ENCODE assay signal across 16 cellular contexts in genomic region chr11:63854696-63855095, GRCh38. TPM values are rescaled to one million over a fixed set of nuclear protein-coding genes. Genes with fewer than 3 reads are reported as not detected.
DNase-seq lines count a peak whose midpoint lies in the region; ATAC-seq and TF ChIP-seq lines count a peak whose summit lies in the region.
"Had no signal": no experiment of that assay in that cellular context is flagged by ENCODE, and none has a peak within 500 bp of the region (broad histone marks: within the 10 kb centered on the region; RNA-seq: fewer than 3 reads in every experiment).

No MANE protein-coding gene starts in this region.

- H3K27ac ChIP-seq in colonic mucosa = no peak overlapping the region

- no peak overlapping the region for H3K9ac ChIP-seq in colonic mucosa (ENCODE audit: low read depth in 2 of 2, low read length in 2 of 2)

- peaks cover 60% of the 10 kb centered on the region for H3K4me1 Mint-ChIP-seq in activated CD4-positive, alpha-beta memory T cell treated with anti-CD3 and anti-CD28 coated beads, Interleukin-2, amount 10 ng/mL, durations not matched to agents 7 days and 5 days
- peaks cover 53% of the 10 kb centered on the region for H3K4me1 Mint-ChIP-seq in activated CD4-positive, alpha-beta memory T cell treated with anti-CD3 and anti-CD28 coated beads for 36 hours (ENCODE audit: low read depth)
- H3K4me1 Mint-ChIP-seq in Caco-2 (ENCODE audit: low read depth, unreplicated experiment) = peaks cover 28% of the 10 kb centered on the region
- H3K4me1 Mint-ChIP-seq in effector memory CD8-positive, alpha-beta T cell (ENCODE audit: low read depth in 2 of 2) = peaks cover 38 to 44% of the 10 kb centered on the region in 2 donors
- peaks cover 41 to 44% of the 10 kb centered on the region in 2 donors for H3K4me1 Mint-ChIP-seq in natural killer cell treated with Interleukin-12 subunit alpha and Interleukin-12 subunit beta and Interleukin-15 and Interleukin-18, amount 100 ng/mL, for 72 hours (ENCODE audit: low read depth in 2 of 2)

- POLR2A ChIA-PET in activated CD4-positive, alpha-beta memory T cell treated with anti-CD3 and anti-CD28 coated beads, Interleukin-2, amount 10 ng/mL, durations not matched to agents 7 days and 5 days (lab: Charles Lee) = no interaction called here
- POLR2A ChIA-PET in activated CD4-positive, alpha-beta memory T cell treated with anti-CD3 and anti-CD28 coated beads for 36 hours (lab: Charles Lee) = interaction anchor here (0.6 kb wide), 1 partner anchor 70 kb away, joined by 4 read pairs; no protein-coding TSS in a partner anchor
- POLR2A ChIA-PET in Caco-2 (lab: Charles Lee) = no interaction called here

- H3K4me3 ChIP-seq in Caco-2 (ENCODE audit: low read depth, low read length) (no peak overlapping the region), colonic mucosa (no peak overlapping the region)

- H3K36me3 ChIP-seq in Caco-2 (ENCODE audit: control insufficient read depth, insufficient read depth, low read length) (no peaks in the 10 kb centered on the region), colonic mucosa (no peaks in the 10 kb centered on the region)

- peaks cover 59% of the 10 kb centered on the region for H3K4me1 ChIP-seq in Caco-2
- peaks cover 21% of the 10 kb centered on the region for H3K4me1 ChIP-seq in colonic mucosa

- H3K9me3 ChIP-seq in Caco-2 (no peaks in the 10 kb centered on the region), colonic mucosa (no peaks in the 10 kb centered on the region)

- intact Hi-C loops in activated CD4-positive, alpha-beta memory T cell treated with anti-CD3 and anti-CD28 coated beads for 36 hours (cut with micrococcal nuclease) = no loop called here
- intact Hi-C loops in Caco-2 (cut with micrococcal nuclease; ENCODE audit: unreplicated experiment) = no loop called here
- intact Hi-C loops in colonic mucosa (cut with DNase I) = no loop called here

- H3K27me3 Mint-ChIP-seq in activated CD4-positive, alpha-beta memory T cell treated with anti-CD3 and anti-CD28 coated beads, Interleukin-2, amount 10 ng/mL, durations not matched to agents 7 days and 5 days = no peaks in the 10 kb centered on the region
- no peaks in the 10 kb centered on the region for H3K27me3 Mint-ChIP-seq in activated CD4-positive, alpha-beta memory T cell treated with anti-CD3 and anti-CD28 coated beads for 36 hours
- no peaks in the 10 kb centered on the region for H3K27me3 Mint-ChIP-seq in Caco-2 (ENCODE audit: insufficient read depth, unreplicated experiment)
- no peaks in the 10 kb centered on the region for H3K27me3 Mint-ChIP-seq in effector memory CD8-positive, alpha-beta T cell
- H3K27me3 Mint-ChIP-seq in natural killer cell treated with Interleukin-12 subunit alpha and Interleukin-12 subunit beta and Interleukin-15 and Interleukin-18, amount 100 ng/mL, for 72 hours = no peaks in the 10 kb centered on the region

- H3K27me3 ChIP-seq in Caco-2 (replicated peaks; ENCODE audit: control insufficient read depth, insufficient read depth, low read length) = no peaks in the 10 kb centered on the region
- H3K27me3 ChIP-seq in colonic mucosa = no peaks in the 10 kb centered on the region

- TF ChIP-seq CTCF in Caco-2 (IDR thresholded peaks at IDR 0.05; ENCODE audit: insufficient read depth in 1 of 2, low read depth in 1 of 2, low read length in 1 of 2, severe bottlenecking in 1 of 2, unreplicated experiment in 1 of 2) = no peak
- TF ChIP-seq CTCF in colonic mucosa (IDR thresholded peaks at IDR 0.05) = no peak

- H3K27ac Mint-ChIP-seq in activated CD4-positive, alpha-beta memory T cell treated with anti-CD3 and anti-CD28 coated beads, Interleukin-2, amount 10 ng/mL, durations not matched to agents 7 days and 5 days = peak overlapping the region; percentile 40
- H3K27ac Mint-ChIP-seq in activated CD4-positive, alpha-beta memory T cell treated with anti-CD3 and anti-CD28 coated beads for 36 hours = no peak overlapping the region
- H3K27ac Mint-ChIP-seq in Caco-2 (ENCODE audit: unreplicated experiment) = peak overlapping the region; percentile 57
- peak overlapping the region; percentile 74 to 85 for H3K27ac Mint-ChIP-seq in effector memory CD8-positive, alpha-beta T cell
- peak overlapping the region; percentile 60 to 74 for H3K27ac Mint-ChIP-seq in natural killer cell treated with Interleukin-12 subunit alpha and Interleukin-12 subunit beta and Interleukin-15 and Interleukin-18, amount 100 ng/mL, for 72 hours

- no TSS peak for BruUV-seq in Caco-2 (replicated peaks; lab: Mats Ljungman, UMichigan)

- CTCF ChIA-PET in activated CD4-positive, alpha-beta memory T cell treated with anti-CD3 and anti-CD28 coated beads, Interleukin-2, amount 10 ng/mL, durations not matched to agents 7 days and 5 days (lab: Charles Lee) = interaction anchor here (1.8 kb wide), 1 partner anchor 17 kb away, joined by 7 read pairs; the partner anchor contains the start of gene MARK2
- CTCF ChIA-PET in activated CD4-positive, alpha-beta memory T cell treated with anti-CD3 and anti-CD28 coated beads for 36 hours (lab: Charles Lee) = no interaction called here
- CTCF ChIA-PET in Caco-2 (lab: Charles Lee) = no interaction called here

- no peaks in the 10 kb centered on the region for H3K9me3 Mint-ChIP-seq in activated CD4-positive, alpha-beta memory T cell treated with anti-CD3 and anti-CD28 coated beads, Interleukin-2, amount 10 ng/mL, durations not matched to agents 7 days and 5 days
- H3K9me3 Mint-ChIP-seq in activated CD4-positive, alpha-beta memory T cell treated with anti-CD3 and anti-CD28 coated beads for 36 hours = no peaks in the 10 kb centered on the region
- no peaks in the 10 kb centered on the region for H3K9me3 Mint-ChIP-seq in Caco-2 (ENCODE audit: unreplicated experiment)
- no peaks in the 10 kb centered on the region for H3K9me3 Mint-ChIP-seq in effector memory CD8-positive, alpha-beta T cell
- no peaks in the 10 kb centered on the region for H3K9me3 Mint-ChIP-seq in natural killer cell treated with Interleukin-12 subunit alpha and Interleukin-12 subunit beta and Interleukin-15 and Interleukin-18, amount 100 ng/mL, for 72 hours

- ATAC-seq in effector memory CD8-positive, alpha-beta T cell (replicated peaks) = no peak
- ATAC-seq in natural killer cell treated with Interleukin-12 subunit alpha and Interleukin-12 subunit beta and Interleukin-15 and Interleukin-18, amount 100 ng/mL, for 72 hours = no peak

- peaks cover 37% of the 10 kb centered on the region for H3K36me3 Mint-ChIP-seq in activated CD4-positive, alpha-beta memory T cell treated with anti-CD3 and anti-CD28 coated beads, Interleukin-2, amount 10 ng/mL, durations not matched to agents 7 days and 5 days (ENCODE audit: low read depth)
- H3K36me3 Mint-ChIP-seq in activated CD4-positive, alpha-beta memory T cell treated with anti-CD3 and anti-CD28 coated beads for 36 hours = peaks cover 6% of the 10 kb centered on the region
- H3K36me3 Mint-ChIP-seq in Caco-2 (ENCODE audit: insufficient read depth, unreplicated experiment) = peaks cover 75% of the 10 kb centered on the region
- H3K36me3 Mint-ChIP-seq in effector memory CD8-positive, alpha-beta T cell (ENCODE audit: insufficient read depth) = peaks cover 43% of the 10 kb centered on the region
- peaks cover 13% of the 10 kb centered on the region for H3K36me3 Mint-ChIP-seq in natural killer cell treated with Interleukin-12 subunit alpha and Interleukin-12 subunit beta and Interleukin-15 and Interleukin-18, amount 100 ng/mL, for 72 hours

- H3K4me3 Mint-ChIP-seq in activated CD4-positive, alpha-beta memory T cell treated with anti-CD3 and anti-CD28 coated beads, Interleukin-2, amount 10 ng/mL, durations not matched to agents 7 days and 5 days = no peak overlapping the region
- no peak overlapping the region for H3K4me3 Mint-ChIP-seq in activated CD4-positive, alpha-beta memory T cell treated with anti-CD3 and anti-CD28 coated beads for 36 hours
- H3K4me3 Mint-ChIP-seq in Caco-2 (ENCODE audit: unreplicated experiment) = peak overlapping the region; percentile 42
- peak overlapping the region in 1 of 2 donors; percentile 38 for H3K4me3 Mint-ChIP-seq in effector memory CD8-positive, alpha-beta T cell
- H3K4me3 Mint-ChIP-seq in natural killer cell treated with Interleukin-12 subunit alpha and Interleukin-12 subunit beta and Interleukin-15 and Interleukin-18, amount 100 ng/mL, for 72 hours = no peak overlapping the region

- DNase-seq in activated CD4-positive, alpha-beta memory T cell treated with anti-CD3 and anti-CD28 coated beads, Interleukin-2, amount 10 ng/mL, durations not matched to agents 7 days and 5 days = no peak
- DNase-seq in activated CD4-positive, alpha-beta memory T cell treated with anti-CD3 and anti-CD28 coated beads for 36 hours = no peak
- DNase-seq in Caco-2 = no peak
- DNase-seq in effector memory CD8-positive, alpha-beta T cell = no peak
- no peak for DNase-seq in natural killer cell treated with Interleukin-12 subunit alpha and Interleukin-12 subunit beta and Interleukin-15 and Interleukin-18, amount 100 ng/mL, for 72 hours (ENCODE audit: low spot score)
- no peak for DNase-seq in colonic mucosa
- DNase-seq in NCI-H345 treated with DMSO at 0.1 percent for 48 hours (lab: John Stamatoyannopoulos, UW; ENCODE audit: unreplicated experiment) = no peak
- no peak for DNase-seq in NCI-H2196 (lab: John Stamatoyannopoulos, UW; ENCODE audit: unreplicated experiment)
- DNase-seq: 8988T, DMS53, KBM-7, MV-4-11, NCI-H1417, NCI-H1930, NCI-H748 treated with DMSO at 0.1 percent for 48 hours, RPMI8226 had no signal

RNA-seq across cellular contexts. Expression of gene MARK2, which starts 15.8 kb away (rescaled TPM):
- total RNA-seq in activated CD4-positive, alpha-beta memory T cell treated with anti-CD3 and anti-CD28 coated beads, Interleukin-2, amount 10 ng/mL, durations not matched to agents 7 days and 5 days = 10 to 100 TPM; 48.7 to 54.2 TPM
- 10 to 100 TPM; 20.0 to 29.0 TPM for total RNA-seq in activated CD4-positive, alpha-beta memory T cell treated with anti-CD3 and anti-CD28 coated beads for 36 hours
- total RNA-seq in Caco-2 (2022) (63.5 and 64.5 TPM in 2 replicates), colonic mucosa (10 to 100 TPM; 86.8 to 96.8 TPM)
- total RNA-seq in natural killer cell treated with Interleukin-12 subunit alpha and Interleukin-12 subunit beta and Interleukin-15 and Interleukin-18, amount 100 ng/mL, for 72 hours = 10 to 100 TPM; 54.9 to 68.5 TPM

RNA-seq across cellular contexts. Expression of gene SPINDOC, which starts 41.4 kb away (rescaled TPM):
- total RNA-seq in activated CD4-positive, alpha-beta memory T cell treated with anti-CD3 and anti-CD28 coated beads, Interleukin-2, amount 10 ng/mL, durations not matched to agents 7 days and 5 days = 10 to 100 TPM; 33.2 to 37.2 TPM
- total RNA-seq in activated CD4-positive, alpha-beta memory T cell treated with anti-CD3 and anti-CD28 coated beads for 36 hours = 10 to 100 TPM; 27.9 to 29.3 TPM
- total RNA-seq in Caco-2 (2022) (71.2 and 72.1 TPM in 2 replicates), colonic mucosa (10 to 100 TPM in 1 of 2 donors, 1 to 10 TPM in 1; 9.3 to 11.8 TPM)
- 10 to 100 TPM; 34.3 to 65.1 TPM for total RNA-seq in natural killer cell treated with Interleukin-12 subunit alpha and Interleukin-12 subunit beta and Interleukin-15 and Interleukin-18, amount 100 ng/mL, for 72 hours
